ENCODE assay signal across 8 cellular contexts in the genomic region with DNA sequence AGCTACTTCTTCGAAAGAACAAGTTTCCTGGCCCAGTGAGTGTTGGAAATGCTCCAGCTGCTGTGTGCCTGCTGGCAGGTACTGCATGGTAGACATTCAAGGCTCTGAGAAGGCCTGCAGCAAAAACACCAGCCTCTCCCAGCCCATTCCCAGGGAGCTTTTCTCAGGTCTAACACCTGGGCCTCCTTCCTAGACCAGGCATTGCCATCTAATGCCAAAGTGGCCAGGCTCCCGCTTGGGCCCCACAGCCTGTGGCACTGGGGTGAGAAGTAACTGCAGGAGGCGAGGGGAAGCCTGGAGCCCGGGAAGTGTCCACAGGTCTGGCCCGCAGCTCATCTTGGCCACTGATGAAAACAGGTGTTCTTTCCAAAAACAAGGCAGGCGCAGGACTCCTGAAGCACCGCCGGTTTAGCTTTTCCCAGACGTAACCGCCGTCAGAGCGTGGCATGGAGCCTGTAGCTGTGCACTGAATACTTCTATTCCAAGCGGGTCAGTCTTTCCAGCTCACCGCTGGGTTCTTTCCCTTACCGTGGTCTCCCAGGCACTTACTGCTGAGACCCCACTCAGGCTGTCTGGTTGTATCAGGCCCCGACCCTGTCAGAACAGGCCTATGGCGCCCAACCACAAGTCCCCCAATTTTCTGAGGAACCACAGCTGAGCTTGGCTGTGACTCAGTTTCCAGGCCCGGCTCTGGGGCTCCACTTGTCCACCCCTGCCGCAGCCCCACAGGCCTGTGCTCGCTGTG. TPM values are rescaled to one million over a fixed set of nuclear protein-coding genes. Genes with fewer than 3 reads are reported as not detected.
A peak's percentile ranks its signal among the peaks of the same experiment; 100 is the strongest.
DNase-seq lines count a peak whose midpoint lies in the region; ATAC-seq, FAIRE-seq and TF ChIP-seq lines count a peak whose summit lies in the region.

No MANE protein-coding gene starts in this region.

- no peaks in the 10 kb centered on the region for H3K9me3 Mint-ChIP-seq in activated CD4-positive, alpha-beta T cell treated with anti-CD3 and anti-CD28 coated beads, Interleukin-2, amount 10 ng/mL, durations not matched to agents 24 days and 14 days
- H3K9me3 Mint-ChIP-seq in activated CD4-positive, alpha-beta memory T cell treated with anti-CD3 and anti-CD28 coated beads, Interleukin-2, amount 10 ng/mL, durations not matched to agents 7 days and 5 days = no peaks in the 10 kb centered on the region

- H3K27me3 Mint-ChIP-seq in activated CD4-positive, alpha-beta T cell treated with anti-CD3 and anti-CD28 coated beads, Interleukin-2, amount 10 ng/mL, durations not matched to agents 24 days and 14 days = no peaks in the 10 kb centered on the region
- H3K27me3 Mint-ChIP-seq in activated CD4-positive, alpha-beta memory T cell treated with anti-CD3 and anti-CD28 coated beads, Interleukin-2, amount 10 ng/mL, durations not matched to agents 7 days and 5 days = no peaks in the 10 kb centered on the region

- peaks cover 21% of the 10 kb centered on the region for H3K4me1 Mint-ChIP-seq in activated CD4-positive, alpha-beta T cell treated with anti-CD3 and anti-CD28 coated beads, Interleukin-2, amount 10 ng/mL, durations not matched to agents 24 days and 14 days
- H3K4me1 Mint-ChIP-seq in activated CD4-positive, alpha-beta memory T cell treated with anti-CD3 and anti-CD28 coated beads, Interleukin-2, amount 10 ng/mL, durations not matched to agents 7 days and 5 days = peaks cover 43% of the 10 kb centered on the region

- no peak for DNase-seq in activated CD4-positive, alpha-beta T cell treated with anti-CD3 and anti-CD28 coated beads, Interleukin-2, amount 10 ng/mL, durations not matched to agents 24 days and 14 days
- DNase-seq in activated CD4-positive, alpha-beta T cell treated with anti-CD3 and anti-CD28 coated beads for 1 hour = no peak
- no peak for DNase-seq in activated CD4-positive, alpha-beta memory T cell treated with anti-CD3 and anti-CD28 coated beads, Interleukin-2, amount 10 ng/mL, durations not matched to agents 7 days and 5 days
- DNase-seq in HepG2 (ENCODE audit: low spot score) = no peak
- DNase-seq in suprapubic skin (ENCODE audit: low spot score in 2 of 2) = no peak
- no peak for DNase-seq in NCI-H128 (lab: John Stamatoyannopoulos, UW; ENCODE audit: unreplicated experiment)
- DNase-seq in NCI-H2081 (lab: John Stamatoyannopoulos, UW) = no peak
- no peak for DNase-seq in dedifferentiated amniotic fluid mesenchymal stem cell (ENCODE audit: extremely low spot score)

- POLR2A ChIA-PET in activated CD4-positive, alpha-beta memory T cell treated with anti-CD3 and anti-CD28 coated beads, Interleukin-2, amount 10 ng/mL, durations not matched to agents 7 days and 5 days (lab: Charles Lee) = interaction anchor here (0.7 to 6.4 kb wide), 5 partner anchors 8 to 234 kb away, joined by 4 to 63 read pairs (median 4); a partner anchor contains a TSS
- POLR2A ChIA-PET in HepG2 (lab: Yijun Ruan, JAX) = interaction anchor here (0.5 to 3.5 kb wide), 20 partner anchors 8 to 353 kb away, joined by 3 to 17 read pairs (median 5); a partner anchor contains a TSS

- H3K4me3 ChIP-seq in HepG2 (replicated peaks in 1 of 3; ENCODE audit: insufficient read depth in 1 of 3, low read depth in 2 of 3, low read length in 3 of 3) (peak overlapping the region; percentile 38 to 84 (median 78); a peak in 5 of 6 replicates), suprapubic skin (peak overlapping the region; percentile 69)

- peak overlapping the region; percentile 99 for H3K4me2 ChIP-seq in HepG2 (ENCODE audit: low read depth, low read length)

- H4K20me1 ChIP-seq in HepG2 (ENCODE audit: insufficient read depth, low read length) = no peaks in the 10 kb centered on the region

- CTCF ChIA-PET in activated CD4-positive, alpha-beta memory T cell treated with anti-CD3 and anti-CD28 coated beads, Interleukin-2, amount 10 ng/mL, durations not matched to agents 7 days and 5 days (lab: Charles Lee) = interaction anchor here (0.5 to 2.0 kb wide), 3 partner anchors 82 to 600 kb away, joined by 3 to 5 read pairs (median 4); a partner anchor contains a TSS
- CTCF ChIA-PET in HepG2 (lab: Yijun Ruan, JAX; ENCODE audit: low intra/inter-chr PET ratio, low total read pairs) = no interaction called here

- H3K27ac ChIP-seq in HepG2 (ENCODE audit: extremely low read length, insufficient read depth, low read length) = peak overlapping the region; percentile 95
- peak overlapping the region; percentile 83 for H3K27ac ChIP-seq in suprapubic skin

- WGBS in HepG2 (ENCODE audit: low lambda C conversion rate) = 43% methylated on average over 18 of the region's 20 CpGs
- 77% methylated on average over 18 of the region's 20 CpGs for WGBS in suprapubic skin

- no peak for TF ChIP-seq EP300 in HepG2 (IDR thresholded peaks at IDR 0.05; ENCODE audit: low read depth in 2 of 2, low read length in 2 of 2)
- no peak for TF ChIP-seq EP300 in HepG2 (CRISPR knock-in tag; IDR thresholded peaks at IDR 0.05; ENCODE audit: borderline replicate concordance)
- TF ChIP-seq EP300 in suprapubic skin (IDR thresholded peaks at IDR 0.05) = no peak

- in situ Hi-C loops in HepG2 (cut with HindIII; ENCODE audit: extremely low pct_ligation_motif_present, low pct_unique_long_range_greater_than_20kb) = no loop called here

- intact Hi-C loops in activated CD4-positive, alpha-beta T cell treated with anti-CD3 and anti-CD28 coated beads, Interleukin-2, amount 10 ng/mL, durations not matched to agents 24 days and 14 days (cut with micrococcal nuclease) = loop anchor here (10.0 kb wide), 2 partner anchors 177 to 763 kb away; a partner anchor contains a TSS
- intact Hi-C loops in HepG2 (cut with micrococcal nuclease; ENCODE audit: unreplicated experiment) = loop anchor here (1.0 kb wide), 1 partner anchor 7 kb away; a partner anchor contains a TSS

- peak; percentile 12 for FAIRE-seq in HepG2 (lab: Jason Lieb, UNC)

- TF ChIP-seq POLR2A in HepG2 (IDR thresholded peaks at IDR 0.05; ENCODE audit: insufficient read depth in 1 of 2, low read depth in 2 of 2, low read length in 2 of 2) (peak in 1 of 2 experiments; percentile 71; a peak in 1 of 4 replicates), suprapubic skin (IDR thresholded peaks at IDR 0.05) (no peak)

- no peak overlapping the region for H2AFZ ChIP-seq in HepG2 (ENCODE audit: low read length)

- peaks cover 17% of the 10 kb centered on the region for H3K79me2 ChIP-seq in HepG2 (ENCODE audit: insufficient read depth, low read length)

- no peak for TF ChIP-seq CTCF in HepG2 (CRISPR knock-in tag; IDR thresholded peaks at IDR 0.05)
- TF ChIP-seq CTCF in suprapubic skin (IDR thresholded peaks at IDR 0.05) = no peak

- no peak for TF ChIP-seq RAD21 in HepG2 (CRISPR knock-in tag; IDR thresholded peaks at IDR 0.05)

- H3K4me3 Mint-ChIP-seq in activated CD4-positive, alpha-beta T cell treated with anti-CD3 and anti-CD28 coated beads, Interleukin-2, amount 10 ng/mL, durations not matched to agents 24 days and 14 days = peak overlapping the region; percentile 54
- H3K4me3 Mint-ChIP-seq in activated CD4-positive, alpha-beta memory T cell treated with anti-CD3 and anti-CD28 coated beads, Interleukin-2, amount 10 ng/mL, durations not matched to agents 7 days and 5 days = peak overlapping the region; percentile 54

- H3K9me3 ChIP-seq in HepG2 (ENCODE audit: low read length) (no peaks in the 10 kb centered on the region), suprapubic skin (no peaks in the 10 kb centered on the region)

- peaks cover 30% of the 10 kb centered on the region for H3K4me1 ChIP-seq in HepG2 (ENCODE audit: insufficient read depth, low read length)
- peaks cover 77% of the 10 kb centered on the region for H3K4me1 ChIP-seq in suprapubic skin

- no peaks in the 10 kb centered on the region for H3K27me3 ChIP-seq in HepG2 (ENCODE audit: control insufficient read depth in 1 of 2, insufficient read depth in 2 of 2, low read length in 2 of 2)
- H3K27me3 ChIP-seq in suprapubic skin = no peaks in the 10 kb centered on the region

- peaks cover 4% of the 10 kb centered on the region for H3K36me3 Mint-ChIP-seq in activated CD4-positive, alpha-beta T cell treated with anti-CD3 and anti-CD28 coated beads, Interleukin-2, amount 10 ng/mL, durations not matched to agents 24 days and 14 days (ENCODE audit: low read depth)
- H3K36me3 Mint-ChIP-seq in activated CD4-positive, alpha-beta memory T cell treated with anti-CD3 and anti-CD28 coated beads, Interleukin-2, amount 10 ng/mL, durations not matched to agents 7 days and 5 days (ENCODE audit: low read depth) = peaks cover 16% of the 10 kb centered on the region

- peak overlapping the region; percentile 89 for H3K27ac Mint-ChIP-seq in activated CD4-positive, alpha-beta T cell treated with anti-CD3 and anti-CD28 coated beads, Interleukin-2, amount 10 ng/mL, durations not matched to agents 24 days and 14 days
- H3K27ac Mint-ChIP-seq in activated CD4-positive, alpha-beta memory T cell treated with anti-CD3 and anti-CD28 coated beads, Interleukin-2, amount 10 ng/mL, durations not matched to agents 7 days and 5 days = peak overlapping the region; percentile 97

- peak overlapping the region; percentile 92 for H3K9ac ChIP-seq in HepG2 (ENCODE audit: insufficient read depth, low read depth, low read length)

- peak; percentile 2 for ATAC-seq in HepG2

- TSS peak; percentile 80 for BruUV-seq in HepG2 (replicated peaks; lab: Mats Ljungman, UMichigan)

- H3K36me3 ChIP-seq in HepG2 (replicated peaks in 1 of 2; ENCODE audit: control insufficient read depth in 1 of 2, insufficient read depth in 2 of 2, low read length in 2 of 2) (peaks cover 8 to 16% of the 10 kb centered on the region in 2 experiments; a peak in 3 of 5 replicates), suprapubic skin (peaks cover 25% of the 10 kb centered on the region)

RNA-seq across cellular contexts. Expression of a gene that starts 1.2 kb away (rescaled TPM):
- 141 and 149 TPM in 2 replicates for total RNA-seq in activated CD4-positive, alpha-beta T cell treated with anti-CD3 and anti-CD28 coated beads, Interleukin-2, amount 10 ng/mL, durations not matched to agents 24 days and 14 days
- total RNA-seq in activated CD4-positive, alpha-beta memory T cell treated with anti-CD3 and anti-CD28 coated beads, Interleukin-2, amount 10 ng/mL, durations not matched to agents 7 days and 5 days = 100 to 1,000 TPM; 295 TPM
- total RNA-seq in HepG2 (2016; rRNA removed; fragmentation: Illumina TruSeq; extraction: Trizol) (9.9 and 48.0 TPM in 2 replicates), suprapubic skin (10 to 100 TPM; 19.4 to 50.9 (median 41.2) TPM)
- total RNA-seq in HepG2 (2016; cell fraction: cytosol; rRNA removed; fragmentation: Illumina TruSeq; extraction: Trizol; ENCODE audit: low read depth) = 10.6 and 10.9 TPM in 2 replicates
- total RNA-seq in HepG2 (2016; cell fraction: insoluble cytoplasmic fraction; rRNA removed; fragmentation: Illumina TruSeq; extraction: Trizol) = 7.6 and 52.5 TPM in 2 replicates
- total RNA-seq in HepG2 (2016; cell fraction: membrane; rRNA removed; fragmentation: Illumina TruSeq; extraction: Trizol) = 8.3 and 8.4 TPM in 2 replicates
- 57.2 and 73.6 TPM in 2 replicates for total RNA-seq in HepG2 (2016; cell fraction: nucleus; rRNA removed; fragmentation: Illumina TruSeq; extraction: Trizol)
- polyA plus RNA-seq in HepG2 (2011; rRNA removed) = 69.6 and 97.2 TPM in 2 replicates
- polyA plus RNA-seq in HepG2 (2011; cell fraction: cytosol; rRNA removed) = 25.1 and 41.9 TPM in 2 replicates
- 1,399 and 1,906 TPM in 2 replicates for polyA plus RNA-seq in HepG2 (2011; cell fraction: nucleus; rRNA removed)
- 23.6 and 37.0 TPM in 2 replicates for polyA plus RNA-seq in HepG2 (2012)
- polyA plus RNA-seq in HepG2 (2016; cell fraction: cytosol; fragmentation: Illumina TruSeq; extraction: Trizol; ENCODE audit: low read depth) = 3.6 and 4.6 TPM in 2 replicates
- polyA plus RNA-seq in HepG2 (2016; cell fraction: insoluble cytoplasmic fraction; fragmentation: Illumina TruSeq; extraction: Trizol; ENCODE audit: low read depth) = 7.3 and 10.3 TPM in 2 replicates
- polyA plus RNA-seq in HepG2 (2016; cell fraction: membrane; fragmentation: Illumina TruSeq; extraction: Trizol; ENCODE audit: low read depth) = 5.5 and 6.6 TPM in 2 replicates
- 176 and 189 TPM in 2 replicates for polyA plus RNA-seq in HepG2 (2016; cell fraction: nucleus; fragmentation: Illumina TruSeq; extraction: Trizol; ENCODE audit: insufficient read depth, low read depth)
- 49.2 and 98.2 TPM in 2 replicates for polyA minus RNA-seq in HepG2 (2011; rRNA and poly(A)+ RNA removed; ENCODE audit: low replicate concordance)
- polyA minus RNA-seq in HepG2 (2011; cell fraction: cytosol; rRNA and poly(A)+ RNA removed) = 22.7 and 28.6 TPM in 2 replicates
- 100 and 121 TPM in 2 replicates for polyA minus RNA-seq in HepG2 (2011; cell fraction: nucleus; rRNA and poly(A)+ RNA removed)

RNA-seq across cellular contexts. Expression of a gene that starts 7.2 kb away (rescaled TPM):
- 153 and 159 TPM in 2 replicates for total RNA-seq in activated CD4-positive, alpha-beta T cell treated with anti-CD3 and anti-CD28 coated beads, Interleukin-2, amount 10 ng/mL, durations not matched to agents 24 days and 14 days
- total RNA-seq in activated CD4-positive, alpha-beta memory T cell treated with anti-CD3 and anti-CD28 coated beads, Interleukin-2, amount 10 ng/mL, durations not matched to agents 7 days and 5 days = 100 to 1,000 TPM; 112 to 128 TPM
- total RNA-seq in HepG2 (2016; rRNA removed; fragmentation: Illumina TruSeq; extraction: Trizol) (120 and 158 TPM in 2 replicates), suprapubic skin (100 to 1,000 TPM in 3 of 4 donors, 10 to 100 TPM in 1; 90.8 to 155 (median 148) TPM)
- 120 and 122 TPM in 2 replicates for total RNA-seq in HepG2 (2016; cell fraction: cytosol; rRNA removed; fragmentation: Illumina TruSeq; extraction: Trizol; ENCODE audit: low read depth)
- 111 and 153 TPM in 2 replicates for total RNA-seq in HepG2 (2016; cell fraction: insoluble cytoplasmic fraction; rRNA removed; fragmentation: Illumina TruSeq; extraction: Trizol)
- 119 and 125 TPM in 2 replicates for total RNA-seq in HepG2 (2016; cell fraction: membrane; rRNA removed; fragmentation: Illumina TruSeq; extraction: Trizol)
- total RNA-seq in HepG2 (2016; cell fraction: nucleus; rRNA removed; fragmentation: Illumina TruSeq; extraction: Trizol) = 68.1 and 87.4 TPM in 2 replicates
- polyA plus RNA-seq in HepG2 (2011; rRNA removed) = 96.7 and 101 TPM in 2 replicates
- polyA plus RNA-seq in HepG2 (2011; cell fraction: cytosol; rRNA removed) = 77.4 and 163 TPM in 2 replicates
- 142 and 151 TPM in 2 replicates for polyA plus RNA-seq in HepG2 (2011; cell fraction: nucleus; rRNA removed)
- polyA plus RNA-seq in HepG2 (2012) = 65.2 and 96.9 TPM in 2 replicates
- 109 and 135 TPM in 2 replicates for polyA plus RNA-seq in HepG2 (2016; cell fraction: cytosol; fragmentation: Illumina TruSeq; extraction: Trizol; ENCODE audit: low read depth)
- 108 and 124 TPM in 2 replicates for polyA plus RNA-seq in HepG2 (2016; cell fraction: insoluble cytoplasmic fraction; fragmentation: Illumina TruSeq; extraction: Trizol; ENCODE audit: low read depth)
- 110 and 125 TPM in 2 replicates for polyA plus RNA-seq in HepG2 (2016; cell fraction: membrane; fragmentation: Illumina TruSeq; extraction: Trizol; ENCODE audit: low read depth)
- polyA plus RNA-seq in HepG2 (2016; cell fraction: nucleus; fragmentation: Illumina TruSeq; extraction: Trizol; ENCODE audit: insufficient read depth, low read depth) = 158 and 161 TPM in 2 replicates
- polyA minus RNA-seq in HepG2 (2011; rRNA and poly(A)+ RNA removed; ENCODE audit: low replicate concordance) = 172 and 212 TPM in 2 replicates
- 66.2 and 72.5 TPM in 2 replicates for polyA minus RNA-seq in HepG2 (2011; cell fraction: cytosol; rRNA and poly(A)+ RNA removed)
- polyA minus RNA-seq in HepG2 (2011; cell fraction: nucleus; rRNA and poly(A)+ RNA removed) = 33.6 and 40.9 TPM in 2 replicates

RNA-seq across cellular contexts. Expression of a gene that starts 27.5 kb away (rescaled TPM):
- total RNA-seq in activated CD4-positive, alpha-beta T cell treated with anti-CD3 and anti-CD28 coated beads, Interleukin-2, amount 10 ng/mL, durations not matched to agents 24 days and 14 days = not detected in 2 replicates
- total RNA-seq in activated CD4-positive, alpha-beta memory T cell treated with anti-CD3 and anti-CD28 coated beads, Interleukin-2, amount 10 ng/mL, durations not matched to agents 7 days and 5 days = not detected
- total RNA-seq in HepG2 (2016; rRNA removed; fragmentation: Illumina TruSeq; extraction: Trizol) = 4.0 and 4.5 TPM in 2 replicates
- total RNA-seq in HepG2 (2016; cell fraction: cytosol; rRNA removed; fragmentation: Illumina TruSeq; extraction: Trizol; ENCODE audit: low read depth) = 0.62 and 0.91 TPM in 2 replicates
- 4.3 and 4.5 TPM in 2 replicates for total RNA-seq in HepG2 (2016; cell fraction: insoluble cytoplasmic fraction; rRNA removed; fragmentation: Illumina TruSeq; extraction: Trizol)
- 2.2 and 2.4 TPM in 2 replicates for total RNA-seq in HepG2 (2016; cell fraction: membrane; rRNA removed; fragmentation: Illumina TruSeq; extraction: Trizol)
- 1.6 and 2.1 TPM in 2 replicates for total RNA-seq in HepG2 (2016; cell fraction: nucleus; rRNA removed; fragmentation: Illumina TruSeq; extraction: Trizol)
- polyA plus RNA-seq in HepG2 (2011; rRNA removed) = 5.1 and 6.7 TPM in 2 replicates
- 2.8 and 5.9 TPM in 2 replicates for polyA plus RNA-seq in HepG2 (2011; cell fraction: cytosol; rRNA removed)
- polyA plus RNA-seq in HepG2 (2011; cell fraction: nucleus; rRNA removed) = 5.1 and 6.8 TPM in 2 replicates
- 2.1 and 3.2 TPM in 2 replicates for polyA plus RNA-seq in HepG2 (2012)
- 0.81 and 0.85 TPM in 2 replicates for polyA plus RNA-seq in HepG2 (2016; cell fraction: cytosol; fragmentation: Illumina TruSeq; extraction: Trizol; ENCODE audit: low read depth)
- polyA plus RNA-seq in HepG2 (2016; cell fraction: insoluble cytoplasmic fraction; fragmentation: Illumina TruSeq; extraction: Trizol; ENCODE audit: low read depth) = 4.5 and 4.7 TPM in 2 replicates
- 1.9 and 2.1 TPM in 2 replicates for polyA plus RNA-seq in HepG2 (2016; cell fraction: membrane; fragmentation: Illumina TruSeq; extraction: Trizol; ENCODE audit: low read depth)
- polyA plus RNA-seq in HepG2 (2016; cell fraction: nucleus; fragmentation: Illumina TruSeq; extraction: Trizol; ENCODE audit: insufficient read depth, low read depth) = 4.1 and 4.6 TPM in 2 replicates
- polyA minus RNA-seq in HepG2 (2011; rRNA and poly(A)+ RNA removed; ENCODE audit: low replicate concordance) = 7.3 and 37.4 TPM in 2 replicates
- polyA minus RNA-seq in HepG2 (2011; cell fraction: cytosol; rRNA and poly(A)+ RNA removed) = 2.2 and 3.3 TPM in 2 replicates
- polyA minus RNA-seq in HepG2 (2011; cell fraction: nucleus; rRNA and poly(A)+ RNA removed) = 1.6 and 3.1 TPM in 2 replicates
- total RNA-seq in suprapubic skin = 1 to 10 TPM; 3.2 to 6.4 (median 5.9) TPM

RNA-seq across cellular contexts. Expression of a gene that starts 33.8 kb away (rescaled TPM):
- 13.8 and 15.6 TPM in 2 replicates for total RNA-seq in activated CD4-positive, alpha-beta T cell treated with anti-CD3 and anti-CD28 coated beads, Interleukin-2, amount 10 ng/mL, durations not matched to agents 24 days and 14 days
- 10 to 100 TPM; 41.7 to 42.0 TPM for total RNA-seq in activated CD4-positive, alpha-beta memory T cell treated with anti-CD3 and anti-CD28 coated beads, Interleukin-2, amount 10 ng/mL, durations not matched to agents 7 days and 5 days
- 2.3 and 8.8 TPM in 2 replicates for total RNA-seq in HepG2 (2016; rRNA removed; fragmentation: Illumina TruSeq; extraction: Trizol)
- 3.9 and 4.4 TPM in 2 replicates for total RNA-seq in HepG2 (2016; cell fraction: cytosol; rRNA removed; fragmentation: Illumina TruSeq; extraction: Trizol; ENCODE audit: low read depth)
- 2.9 and 9.2 TPM in 2 replicates for total RNA-seq in HepG2 (2016; cell fraction: insoluble cytoplasmic fraction; rRNA removed; fragmentation: Illumina TruSeq; extraction: Trizol)
- total RNA-seq in HepG2 (2016; cell fraction: membrane; rRNA removed; fragmentation: Illumina TruSeq; extraction: Trizol) = 4.6 and 5.3 TPM in 2 replicates
- total RNA-seq in HepG2 (2016; cell fraction: nucleus; rRNA removed; fragmentation: Illumina TruSeq; extraction: Trizol) = 10.8 and 10.9 TPM in 2 replicates
- polyA plus RNA-seq in HepG2 (2011; rRNA removed) = 18.9 and 25.3 TPM in 2 replicates
- polyA plus RNA-seq in HepG2 (2011; cell fraction: cytosol; rRNA removed) = 14.1 and 18.0 TPM in 2 replicates
- 71.1 and 107 TPM in 2 replicates for polyA plus RNA-seq in HepG2 (2011; cell fraction: nucleus; rRNA removed)
- 8.1 and 8.5 TPM in 2 replicates for polyA plus RNA-seq in HepG2 (2012)
- polyA plus RNA-seq in HepG2 (2016; cell fraction: cytosol; fragmentation: Illumina TruSeq; extraction: Trizol; ENCODE audit: low read depth) = 1.5 and 2.4 TPM in 2 replicates
- 2.4 and 2.7 TPM in 2 replicates for polyA plus RNA-seq in HepG2 (2016; cell fraction: insoluble cytoplasmic fraction; fragmentation: Illumina TruSeq; extraction: Trizol; ENCODE audit: low read depth)
- 3.0 and 3.2 TPM in 2 replicates for polyA plus RNA-seq in HepG2 (2016; cell fraction: membrane; fragmentation: Illumina TruSeq; extraction: Trizol; ENCODE audit: low read depth)
- 17.9 and 19.5 TPM in 2 replicates for polyA plus RNA-seq in HepG2 (2016; cell fraction: nucleus; fragmentation: Illumina TruSeq; extraction: Trizol; ENCODE audit: insufficient read depth, low read depth)
- polyA minus RNA-seq in HepG2 (2011; rRNA and poly(A)+ RNA removed; ENCODE audit: low replicate concordance) = 56.7 and 87.2 TPM in 2 replicates
- polyA minus RNA-seq in HepG2 (2011; cell fraction: cytosol; rRNA and poly(A)+ RNA removed) = 10.2 and 12.8 TPM in 2 replicates
- 7.0 and 9.1 TPM in 2 replicates for polyA minus RNA-seq in HepG2 (2011; cell fraction: nucleus; rRNA and poly(A)+ RNA removed)
- total RNA-seq in suprapubic skin = 10 to 100 TPM; 22.7 to 34.3 (median 28.1) TPM
